ENCODE assay signal across 32 cellular contexts in the genomic region with DNA sequence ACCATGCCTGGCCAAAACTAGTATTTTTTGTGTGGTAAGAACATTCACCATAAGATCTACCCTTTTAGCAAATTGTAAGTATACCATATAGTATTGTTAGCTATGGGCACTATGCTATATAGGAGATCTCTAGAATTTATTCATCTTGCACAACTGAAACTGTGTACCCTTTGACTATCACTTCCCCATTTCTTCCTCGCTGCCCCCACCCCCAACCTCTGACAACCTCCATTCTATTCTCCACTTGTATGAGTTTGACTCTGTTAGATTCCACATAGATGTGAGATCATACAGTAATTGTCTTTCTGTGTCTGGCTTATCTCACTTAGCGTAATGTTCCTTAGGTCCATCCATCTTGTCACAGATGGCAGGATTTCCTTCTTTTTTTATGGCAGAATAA. TPM values are rescaled to one million over a fixed set of nuclear protein-coding genes. Genes with fewer than 3 reads are reported as not detected.
DNase-seq lines count a peak whose midpoint lies in the region; FAIRE-seq and TF ChIP-seq lines count a peak whose summit lies in the region.
"Had no signal": no experiment of that assay in that cellular context is flagged by ENCODE, and none has a peak within 500 bp of the region (broad histone marks: within the 10 kb centered on the region; RNA-seq: fewer than 3 reads in every experiment).

No MANE protein-coding gene starts in this region.

- DNase-seq in T-helper 1 cell (no peak), GM12891 (ENCODE audit: insufficient read length, low spot score) (no peak), NOMO-1 treated with dmso at 0.1 percent for 144 hours (lab: John Stamatoyannopoulos, UW; ENCODE audit: unreplicated experiment) (peak; percentile 12), neural crest cell (ENCODE audit: low read depth, low spot score) (no peak), HTR-8/SVneo (ENCODE audit: insufficient read length, low spot score) (no peak), NCI-H146 treated with DMSO at 0.1 percent for 48 hours (lab: John Stamatoyannopoulos, UW; ENCODE audit: unreplicated experiment) (no peak), lower leg skin (ENCODE audit: low spot score in 2 of 2) (no peak)
- DNase-seq: 8988T; activated CD8-positive, alpha-beta memory T cell treated with anti-CD3 and anti-CD28 coated beads for 24 hours; activated naive CD4-positive, alpha-beta T cell; activated T-cell treated with anti-CD3 and anti-CD28 coated beads, Interleukin-2, amount 50 U/mL, for 1 hour; adrenal gland; central memory CD4-positive, alpha-beta T cell; cortex of kidney; DMS 273 treated with DMSO at 0.1 percent for 48 hours; effector memory CD4-positive, alpha-beta T cell; H7; hippocampal formation; mucosa of descending colon; NCI-H1417 treated with DMSO at 0.1 percent for 48 hours; NCI-H2081 treated with DMSO at 0.1 percent for 48 hours; NCI-H345; SK-N-SH; stimulated activated CD4-positive, alpha-beta T cell treated with anti-CD3 and anti-CD28 coated beads, Interleukin-4, amount 100 ng/mL, for 4 hours; trophoblast cell had no signal

- no peak overlapping the region for H3K27ac Mint-ChIP-seq in T-helper 1 cell treated with Interleukin-12 subunit alpha and Interleukin-12 subunit beta and Interleukin-4 antibody, amounts not matched to agents 30 μg/mL and 1 μg/mL, for 36 hours
- H3K27ac Mint-ChIP-seq in neural crest cell (ENCODE audit: unreplicated experiment): no peak overlapping the region
- H3K27ac Mint-ChIP-seq: nephron had no signal

- no peak for TF ChIP-seq POLR2A in GM12891 (IDR thresholded peaks at IDR 0.05; ENCODE audit: low read depth, low read length)
- TF ChIP-seq POLR2A in lower leg skin (IDR thresholded peaks at IDR 0.05): no peak

- TF ChIP-seq CTCF in neural crest cell (conservative IDR thresholded peaks at IDR 0.05): no peak
- no peak for TF ChIP-seq CTCF in lower leg skin (IDR thresholded peaks at IDR 0.05)

- no peak for FAIRE-seq in GM12891 (lab: Jason Lieb, UNC)
- FAIRE-seq in HTR-8/SVneo (lab: Jason Lieb, UNC): no peak

- 92 to 95% methylated on average over 2 of the region's 2 CpGs for WGBS in lower leg skin, 2 donors

- intact Hi-C loops in lower leg skin (cut with DNase I; ENCODE audit: low total_unique reads): no loop called here

- H3K4me1 Mint-ChIP-seq in T-helper 1 cell treated with Interleukin-12 subunit alpha and Interleukin-12 subunit beta and Interleukin-4 antibody, amounts not matched to agents 30 μg/mL and 1 μg/mL, for 36 hours (ENCODE audit: low read depth): peaks cover 45% of the 10 kb centered on the region
- H3K4me1 Mint-ChIP-seq in neural crest cell: peaks cover 30% of the 10 kb centered on the region

- H3K9me3 Mint-ChIP-seq in T-helper 1 cell treated with Interleukin-12 subunit alpha and Interleukin-12 subunit beta and Interleukin-4 antibody, amounts not matched to agents 30 μg/mL and 1 μg/mL, for 36 hours: peaks cover 38% of the 10 kb centered on the region
- peaks cover 27% of the 10 kb centered on the region for H3K9me3 Mint-ChIP-seq in neural crest cell

- H3K27me3 Mint-ChIP-seq in T-helper 1 cell treated with Interleukin-12 subunit alpha and Interleukin-12 subunit beta and Interleukin-4 antibody, amounts not matched to agents 30 μg/mL and 1 μg/mL, for 36 hours (ENCODE audit: low read depth): peaks cover 7% of the 10 kb centered on the region
- no peaks in the 10 kb centered on the region for H3K27me3 Mint-ChIP-seq in neural crest cell (ENCODE audit: low read depth)

- peaks cover 48% of the 10 kb centered on the region for H3K36me3 Mint-ChIP-seq in T-helper 1 cell treated with Interleukin-12 subunit alpha and Interleukin-12 subunit beta and Interleukin-4 antibody, amounts not matched to agents 30 μg/mL and 1 μg/mL, for 36 hours (ENCODE audit: low read depth)
- H3K36me3 Mint-ChIP-seq in neural crest cell (ENCODE audit: low read depth): peaks cover 37% of the 10 kb centered on the region

- H3K4me3 ChIP-seq in lower leg skin (ENCODE audit: low read depth, poor library complexity, severe bottlenecking): no peak overlapping the region
- H3K4me3 ChIP-seq: adrenal gland, lung, mucosa of descending colon had no signal

- peak overlapping the region; percentile 3 for H3K4me3 Mint-ChIP-seq in T-helper 1 cell treated with Interleukin-12 subunit alpha and Interleukin-12 subunit beta and Interleukin-4 antibody, amounts not matched to agents 30 μg/mL and 1 μg/mL, for 36 hours
- peak overlapping the region; percentile 23 for H3K4me3 Mint-ChIP-seq in neural crest cell

TF ChIP-seq in GM12891, 5 proteins besides CTCF, POLR2A, EP300 and RAD21:
- TF ChIP-seq POLR2AphosphoS5 (IDR thresholded peaks at IDR 0.05; ENCODE audit: low read depth, low read length): no peak
- TF ChIP-seq POU2F2 (IDR thresholded peaks at IDR 0.05; ENCODE audit: low read depth, low read length): no peak
- no peak for TF ChIP-seq TAF1 (IDR thresholded peaks at IDR 0.05; ENCODE audit: low read depth, low read length)
- TF ChIP-seq SPI1 (IDR thresholded peaks at IDR 0.05; ENCODE audit: low read depth, low read length): peak; percentile 95
- no peak for TF ChIP-seq PAX5 (IDR thresholded peaks at IDR 0.05; ENCODE audit: insufficient read depth, low read length, severe bottlenecking)

RNA-seq across cellular contexts. Expression of a gene that starts 3.6 kb away (rescaled TPM):
- 15.2 TPM for polyA plus RNA-seq in GM12891 (2012; ENCODE audit: low read depth, missing spikeins)
- total RNA-seq in neural crest cell: 16.6 and 17.4 TPM in 2 replicates
- 10 to 100 TPM; 18.3 to 30.8 (median 23.5) TPM for total RNA-seq in lower leg skin

RNA-seq across cellular contexts. Expression of a gene that starts 19.5 kb away (rescaled TPM):
- polyA plus RNA-seq in GM12891 (2012; ENCODE audit: low read depth, missing spikeins): not detected
- total RNA-seq in neural crest cell (not detected in 2 replicates), lower leg skin (under 1 TPM in 3 of 4 donors, not detected in 1; 0.05 to 0.13 (median 0.13) TPM)
- total RNA-seq: HT-29; lung; osteocyte; subcutaneous adipose tissue; T-helper 2 cell treated with Interferon-gamma antibody and Interleukin-4, amounts not matched to agents 100 ng/mL and 5 ng/mL, for 36 hours had no signal
- polyA plus RNA-seq: SK-N-SH had no signal
